Comparison of ENCODE assay signal across 8 cellular contexts in the genomic region with DNA sequence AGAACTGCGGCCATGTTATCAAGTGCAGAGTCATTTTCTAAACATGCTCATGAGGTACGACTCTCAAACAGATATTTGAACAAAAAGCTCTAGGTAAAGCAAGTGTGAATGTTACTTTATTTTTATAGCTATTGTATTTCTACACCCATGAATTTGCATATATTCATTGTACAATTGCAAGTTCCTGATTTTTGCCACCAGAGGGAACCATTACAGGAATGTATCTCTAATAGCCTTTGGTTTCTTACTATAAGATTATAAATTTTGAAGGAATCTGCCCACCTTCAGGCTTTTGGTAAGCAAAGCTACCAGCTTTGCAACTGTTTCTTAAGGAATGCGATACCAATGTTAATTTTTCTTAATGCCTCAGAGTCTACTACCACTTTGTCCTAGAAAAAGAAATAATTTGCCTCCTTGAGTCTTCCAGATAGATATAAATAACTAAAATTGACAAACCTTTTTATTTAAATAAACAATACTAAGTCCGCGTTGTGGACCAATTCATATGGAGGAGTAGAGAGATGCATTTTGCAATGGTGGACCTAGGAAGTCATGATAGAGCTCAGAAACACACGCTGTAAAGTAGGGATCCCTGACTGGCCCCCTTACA.
DNase-seq lines count a peak whose midpoint lies in the region; ATAC-seq and TF ChIP-seq lines count a peak whose summit lies in the region.

No MANE protein-coding gene starts in this region.

- no peaks in the 10 kb centered on the region for H3K9me3 Mint-ChIP-seq in immature natural killer cell

- ATAC-seq in HG03097 (IDR thresholded peaks at IDR 0.05; ENCODE audit: low FRiP score, unreplicated experiment) = no peak

- peaks cover 22 to 52% (median 29%) of the 10 kb centered on the region in 3 donors for H3K36me3 Mint-ChIP-seq in immature natural killer cell

- DNase-seq in AG09309 (ENCODE audit: low read depth) (no peak), HFF-Myc (ENCODE audit: extremely low read depth, low read depth) (peak; percentile 15), adipocyte (ENCODE audit: low read depth) (peak; percentile 68), left kidney (ENCODE audit: low read depth, low spot score) (peak; percentile 31), posterior vena cava (ENCODE audit: low spot score) (no peak), immature natural killer cell (no peak), DMS79 treated with DMSO at 0.1 percent for 48 hours (lab: John Stamatoyannopoulos, UW) (no peak)

- H3K27me3 Mint-ChIP-seq in immature natural killer cell (ENCODE audit: low read depth in 3 of 3) = no peaks in the 10 kb centered on the region

- H3K4me1 Mint-ChIP-seq in immature natural killer cell = no peaks in the 10 kb centered on the region

- no peak overlapping the region for H3K4me3 Mint-ChIP-seq in immature natural killer cell

- H3K27ac Mint-ChIP-seq in immature natural killer cell = no peak overlapping the region

- H3K36me3 ChIP-seq in adipocyte (ENCODE audit: control insufficient read depth, insufficient read depth, low read length, severe bottlenecking) = peaks cover 78% of the 10 kb centered on the region

- H3K9me3 ChIP-seq in adipocyte (ENCODE audit: control insufficient read depth, low read length) = no peaks in the 10 kb centered on the region

- H3K4me3 ChIP-seq in AG09309 (ENCODE audit: control insufficient read depth, low read depth, low read length) = no peak overlapping the region
- H3K4me3 ChIP-seq in HFF-Myc (replicated peaks; ENCODE audit: low read depth, low read length) = no peak overlapping the region
- no peak overlapping the region for H3K4me3 ChIP-seq in adipocyte (ENCODE audit: low read length)

- intact Hi-C loops in posterior vena cava (cut with DNase I) = no loop called here

- no peaks in the 10 kb centered on the region for H3K4me1 ChIP-seq in adipocyte (ENCODE audit: control insufficient read depth, insufficient read depth, low read length)

- no peaks in the 10 kb centered on the region for H3K27me3 ChIP-seq in adipocyte (replicated peaks; ENCODE audit: control insufficient read depth, insufficient read depth, low read length)

- no peak overlapping the region for H3K9ac ChIP-seq in adipocyte (ENCODE audit: low read length)

- TF ChIP-seq CTCF in AG09309 (IDR thresholded peaks at IDR 0.05; ENCODE audit: control insufficient read depth, insufficient read depth, low read depth, low read length, missing control alignments) (peak; percentile 53), HFF-Myc (IDR thresholded peaks at IDR 0.05; ENCODE audit: low read depth, low read length, missing control alignments) (peak; percentile 39)

Comparison
In these comparisons a context has a peak if more than half of its experiments do, and no peak if none do; other contexts are left out.
1. DNase-seq: peak in HFF-Myc (single experiment), adipocyte (single experiment) and left kidney (single experiment); none in AG09309 (single experiment), posterior vena cava (single experiment), immature natural killer cell (0 of 3) and DMS79 treated with DMSO at 0.1 percent for 48 hours (single experiment).